Comparison of ENCODE assay signal across 18 cellular contexts in genomic region chr6:107965746-107966145, GRCh38. TPM values are rescaled to one million over a fixed set of nuclear protein-coding genes. Genes with fewer than 3 reads are reported as not detected.
DNase-seq lines count a peak whose midpoint lies in the region; ATAC-seq, FAIRE-seq and TF ChIP-seq lines count a peak whose summit lies in the region.
"Had no signal": no experiment of that assay in that cellular context is flagged by ENCODE, and none has a peak within 500 bp of the region (broad histone marks: within the 10 kb centered on the region; RNA-seq: fewer than 3 reads in every experiment).

No MANE protein-coding gene starts in this region.

- H3K4me3 ChIP-seq in endodermal cell (ENCODE audit: low read length) = no peak overlapping the region
- H3K4me3 ChIP-seq in keratinocyte (ENCODE audit: control insufficient read depth in 2 of 3, extremely low read depth in 1 of 3, insufficient read depth in 2 of 3, low read depth in 1 of 3, low read length in 3 of 3) = no peak overlapping the region
- no peak overlapping the region for H3K4me3 ChIP-seq in tibial artery
- H3K4me3 ChIP-seq: cardiac muscle cell, gastrocnemius medialis, HAP-1, left lung, stomach had no signal

- H3K9ac ChIP-seq in endodermal cell (ENCODE audit: extremely low read depth, low read length, poor library complexity, severe bottlenecking) (no peak overlapping the region), keratinocyte (ENCODE audit: control insufficient read depth, extremely low read depth, insufficient read depth, low read length) (peak overlapping the region; percentile 74)
- H3K9ac ChIP-seq: SK-N-SH had no signal

- H3K9me3 ChIP-seq in endodermal cell (ENCODE audit: control insufficient read depth, low read length) (peaks cover 6% of the 10 kb centered on the region), keratinocyte (ENCODE audit: control insufficient read depth, low read depth, low read length) (no peaks in the 10 kb centered on the region), tibial artery (no peaks in the 10 kb centered on the region)
- H3K9me3 ChIP-seq: gastrocnemius medialis, HAP-1, left lung, SK-N-SH, stomach had no signal

- intact Hi-C loops in tibial artery (cut with DNase I; ENCODE audit: low total_unique reads) = no loop called here

- H3K4me3 Mint-ChIP-seq in endodermal cell = no peak overlapping the region
- H3K4me3 Mint-ChIP-seq: activated naive CD8-positive, alpha-beta T cell treated with anti-CD3 and anti-CD28 coated beads, Interleukin-2, amount 50 U/mL, for 24 hours had no signal

- H3K4me1 ChIP-seq in endodermal cell (ENCODE audit: control insufficient read depth, insufficient read depth, low read length) (no peaks in the 10 kb centered on the region), keratinocyte (ENCODE audit: control insufficient read depth, extremely low read depth, insufficient read depth, low read length) (peaks cover 29% of the 10 kb centered on the region), tibial artery (no peaks in the 10 kb centered on the region)
- H3K4me1 ChIP-seq: gastrocnemius medialis, HAP-1, left lung had no signal

- peaks cover 7% of the 10 kb centered on the region for H3K9me3 Mint-ChIP-seq in endodermal cell
- H3K9me3 Mint-ChIP-seq: activated naive CD8-positive, alpha-beta T cell treated with anti-CD3 and anti-CD28 coated beads, Interleukin-2, amount 50 U/mL, for 24 hours had no signal

- no peaks in the 10 kb centered on the region for H3K36me3 Mint-ChIP-seq in endodermal cell (ENCODE audit: low read depth)

- H3K4me2 ChIP-seq in keratinocyte (ENCODE audit: control insufficient read depth, extremely low read depth, insufficient read depth, low read depth, low read length) = peak overlapping the region; percentile 60
- H3K4me2 ChIP-seq: SK-N-SH had no signal

- no peak for ATAC-seq in HG03025 (IDR thresholded peaks at IDR 0.05; ENCODE audit: low FRiP score, unreplicated experiment)
- ATAC-seq in HG02970 (IDR thresholded peaks at IDR 0.05; ENCODE audit: low FRiP score, unreplicated experiment) = no peak
- ATAC-seq: activated naive CD8-positive, alpha-beta T cell treated with anti-CD3 and anti-CD28 coated beads, Interleukin-2, amount 50 U/mL, for 24 hours; gastrocnemius medialis had no signal

- peaks cover 3% of the 10 kb centered on the region for H3K27me3 Mint-ChIP-seq in endodermal cell (ENCODE audit: insufficient read depth)
- H3K27me3 Mint-ChIP-seq: activated naive CD8-positive, alpha-beta T cell treated with anti-CD3 and anti-CD28 coated beads, Interleukin-2, amount 50 U/mL, for 24 hours had no signal

- no peak overlapping the region for H3K27ac ChIP-seq in endodermal cell (ENCODE audit: low read depth, low read length)
- H3K27ac ChIP-seq in keratinocyte (ENCODE audit: control insufficient read depth, insufficient read depth, low read length) = peak overlapping the region; percentile 92
- no peak overlapping the region for H3K27ac ChIP-seq in tibial artery
- H3K27ac ChIP-seq: cardiac muscle cell, gastrocnemius medialis, left lung, stomach had no signal

- no peaks in the 10 kb centered on the region for H3K27me3 ChIP-seq in endodermal cell (ENCODE audit: control insufficient read depth, insufficient read depth, low read length, poor library complexity, severe bottlenecking)
- H3K27me3 ChIP-seq in keratinocyte (ENCODE audit: control insufficient read depth, extremely low read depth, insufficient read depth, low read length) = no peaks in the 10 kb centered on the region
- no peaks in the 10 kb centered on the region for H3K27me3 ChIP-seq in tibial artery
- H3K27me3 ChIP-seq: cardiac muscle cell, gastrocnemius medialis, left lung, stomach had no signal

- no peaks in the 10 kb centered on the region for H4K20me1 ChIP-seq in keratinocyte (ENCODE audit: control insufficient read depth, extremely low read depth, insufficient read depth, low read length)

- H3K79me2 ChIP-seq in keratinocyte (ENCODE audit: control insufficient read depth, insufficient read depth, low read length) = no peaks in the 10 kb centered on the region

- H2AFZ ChIP-seq in keratinocyte (ENCODE audit: control insufficient read depth, low read length) = peak overlapping the region; percentile 61

- 94 to 97% methylated on average over 3 to 4 of the region's 4 CpGs for WGBS in endodermal cell (ENCODE audit: insufficient coverage in 1 of 2, insufficient read length in 1 of 2), 2 experiments

- peak overlapping the region; percentile 40 for H3K27ac Mint-ChIP-seq in endodermal cell
- H3K27ac Mint-ChIP-seq: activated naive CD8-positive, alpha-beta T cell treated with anti-CD3 and anti-CD28 coated beads, Interleukin-2, amount 50 U/mL, for 24 hours had no signal

- dilution Hi-C loops in keratinocyte (cut with MboI; ENCODE audit: extremely low pct_ligation_motif_present, low sequenced_read_pairs) = no loop called here

- H3K36me3 ChIP-seq in endodermal cell (ENCODE audit: control insufficient read depth, insufficient read depth, low read length) = no peaks in the 10 kb centered on the region
- no peaks in the 10 kb centered on the region for H3K36me3 ChIP-seq in keratinocyte (ENCODE audit: control insufficient read depth in 2 of 2, extremely low read depth in 1 of 2, insufficient read depth in 2 of 2, low read length in 2 of 2)
- no peaks in the 10 kb centered on the region for H3K36me3 ChIP-seq in tibial artery
- H3K36me3 ChIP-seq: cardiac muscle cell, gastrocnemius medialis, HAP-1, left lung, stomach had no signal

- H3K4me1 Mint-ChIP-seq in endodermal cell = peaks cover 11% of the 10 kb centered on the region

- DNase-seq in EH (ENCODE audit: low read depth) (peak; percentile 81), NCI-H446 treated with DMSO at 0.1 percent for 48 hours (lab: John Stamatoyannopoulos, UW) (peak; percentile 24), endodermal cell (no peak), keratinocyte (ENCODE audit: low read depth, low spot score) (peak; percentile 87), NCI-H1048 (lab: John Stamatoyannopoulos, UW) (no peak), tibial artery (no peak)
- DNase-seq: activated CD4-positive, CD25-positive, alpha-beta regulatory T cell treated with anti-CD3 and anti-CD28 coated beads, Interleukin-2, amount 50 U/mL, for 72 hours; activated naive CD8-positive, alpha-beta T cell treated with anti-CD3 and anti-CD28 coated beads, Interleukin-2, amount 50 U/mL, for 24 hours; gastrocnemius medialis; left lung; SK-N-SH; stimulated activated CD4-positive, alpha-beta T cell treated with anti-CD3 and anti-CD28 coated beads, Interleukin-2, amount 100 ng/mL, for 24 hours; stomach had no signal

- no peaks in the 10 kb centered on the region for H3K9me1 ChIP-seq in keratinocyte (ENCODE audit: control insufficient read depth, extremely low read depth, insufficient read depth, low read length)

- FAIRE-seq in keratinocyte (lab: Jason Lieb, UNC) = peak; percentile 94
- FAIRE-seq: GM19239 had no signal

- no peak for TF ChIP-seq CTCF in endodermal cell (conservative IDR thresholded peaks at IDR 0.05)
- TF ChIP-seq CTCF in keratinocyte (optimal IDR thresholded peaks at IDR 0.05 in 1 of 3, IDR thresholded peaks at IDR 0.05 in 1 of 3, conservative IDR thresholded peaks at IDR 0.05 in 1 of 3; ENCODE audit: extremely low read depth in 1 of 3, insufficient read depth in 2 of 3, low read length in 3 of 3) = no peak
- TF ChIP-seq CTCF in tibial artery (IDR thresholded peaks at IDR 0.05) = no peak

RNA-seq across cellular contexts. Expression of gene SEC63, which starts 7.7 kb away (rescaled TPM):
- total RNA-seq in endodermal cell = 10 to 100 TPM; 65.7 to 74.8 TPM
- 60.9 TPM for polyA plus RNA-seq in endodermal cell (2013, experiment 1 of 2)
- polyA plus RNA-seq in endodermal cell (2013, experiment 2 of 2) = 56.4 TPM
- 40.3 to 91.4 TPM (median 51.3 TPM) in 3 replicates for polyA plus RNA-seq in keratinocyte
- polyA plus RNA-seq in keratinocyte (2011; ENCODE audit: low read depth) = 205 TPM
- polyA plus RNA-seq in keratinocyte (2011; cell fraction: cytosol; rRNA removed) = 31.8 and 64.5 TPM in 2 replicates
- 89.3 and 120 TPM in 2 replicates for polyA plus RNA-seq in keratinocyte (2011; cell fraction: nucleus; rRNA removed)
- 54.8 and 71.9 TPM in 2 replicates for polyA plus RNA-seq in keratinocyte (2012; ENCODE audit: low replicate concordance)
- 8.1 to 51.9 TPM (median 15.4 TPM) in 3 replicates for polyA minus RNA-seq in keratinocyte
- 19.2 TPM for polyA minus RNA-seq in keratinocyte (2011; cell fraction: cytosol; rRNA and poly(A)+ RNA removed)
- polyA minus RNA-seq in keratinocyte (2011; cell fraction: nucleus; rRNA and poly(A)+ RNA removed) = 39.6 and 102 TPM in 2 replicates

Comparison
In these comparisons a context has a peak if more than half of its experiments do, and no peak if none do; other contexts are left out.
1. DNase-seq: peak in EH (single experiment), NCI-H446 treated with DMSO at 0.1 percent for 48 hours (single experiment) and keratinocyte (single experiment); none in endodermal cell (single experiment), NCI-H1048 (single experiment) and tibial artery (0 of 2).